1 cellular context compared by ENCODE assay signal in the genomic region with DNA sequence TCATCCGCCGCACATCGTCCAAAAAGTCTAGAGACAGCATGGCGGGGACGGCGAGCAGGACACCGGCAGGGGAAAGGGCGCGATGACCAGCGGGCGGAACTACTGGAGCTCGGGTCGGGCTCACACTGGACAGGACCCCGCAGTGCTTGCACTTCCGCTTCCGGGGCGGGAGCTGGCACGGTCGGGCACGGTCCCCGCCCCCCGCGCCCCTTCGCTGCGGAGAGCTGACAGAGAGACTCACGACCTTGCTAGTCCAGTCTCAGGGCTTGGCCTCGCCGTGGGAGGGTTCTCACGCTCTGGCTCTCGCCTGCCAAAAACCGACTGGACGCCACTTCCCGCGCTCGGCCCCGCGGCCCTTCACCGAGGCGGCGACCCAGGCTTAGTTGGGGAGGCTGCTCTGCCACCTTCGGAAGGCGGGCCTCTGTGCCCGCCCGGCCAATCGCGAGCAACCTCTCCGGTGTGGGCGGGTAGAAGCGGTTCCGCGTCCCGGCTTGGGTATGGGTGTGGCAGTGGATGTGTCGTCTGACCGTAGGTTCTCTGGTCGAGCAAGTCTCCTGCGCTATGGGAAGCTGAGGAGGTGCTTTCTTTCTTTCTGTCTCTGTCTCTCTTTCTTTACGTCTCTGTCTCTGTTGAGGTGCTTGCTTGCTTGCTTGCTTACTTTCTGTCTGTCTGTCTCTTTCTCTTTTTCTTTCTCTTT.
TF ChIP-seq lines count a peak whose summit lies in the region.

Gene SEC11A (minus strand): TSS at position 104 of the 697 bp plus-strand sequence. CDS start 64 bp downstream, at position 40.

TF ChIP-seq in GM12878, 131 proteins besides CTCF, POLR2A, EP300 and RAD21 (continued from another document):
- TF ChIP-seq, protein P1, sequence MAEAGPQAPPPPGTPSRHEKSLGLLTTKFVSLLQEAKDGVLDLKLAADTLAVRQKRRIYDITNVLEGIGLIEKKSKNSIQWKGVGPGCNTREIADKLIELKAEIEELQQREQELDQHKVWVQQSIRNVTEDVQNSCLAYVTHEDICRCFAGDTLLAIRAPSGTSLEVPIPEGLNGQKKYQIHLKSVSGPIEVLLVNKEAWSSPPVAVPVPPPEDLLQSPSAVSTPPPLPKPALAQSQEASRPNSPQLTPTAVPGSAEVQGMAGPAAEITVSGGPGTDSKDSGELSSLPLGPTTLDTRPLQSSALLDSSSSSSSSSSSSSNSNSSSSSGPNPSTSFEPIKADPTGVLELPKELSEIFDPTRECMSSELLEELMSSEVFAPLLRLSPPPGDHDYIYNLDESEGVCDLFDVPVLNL (IDR thresholded peaks at IDR 0.05; ENCODE audit: low read depth, low read length), result no peak
- no peak for TF ChIP-seq REST (IDR thresholded peaks at IDR 0.05; ENCODE audit: low read depth, low read length)
- TF ChIP-seq ZBTB4 (CRISPR knock-in tag; IDR thresholded peaks at IDR 0.05), result no peak
- TF ChIP-seq SUZ12 (IDR thresholded peaks at IDR 0.05; ENCODE audit: unreplicated experiment), result no peak
- peak; percentile 69 for TF ChIP-seq DPF2 (IDR thresholded peaks at IDR 0.05)
- TF ChIP-seq, protein P2, sequence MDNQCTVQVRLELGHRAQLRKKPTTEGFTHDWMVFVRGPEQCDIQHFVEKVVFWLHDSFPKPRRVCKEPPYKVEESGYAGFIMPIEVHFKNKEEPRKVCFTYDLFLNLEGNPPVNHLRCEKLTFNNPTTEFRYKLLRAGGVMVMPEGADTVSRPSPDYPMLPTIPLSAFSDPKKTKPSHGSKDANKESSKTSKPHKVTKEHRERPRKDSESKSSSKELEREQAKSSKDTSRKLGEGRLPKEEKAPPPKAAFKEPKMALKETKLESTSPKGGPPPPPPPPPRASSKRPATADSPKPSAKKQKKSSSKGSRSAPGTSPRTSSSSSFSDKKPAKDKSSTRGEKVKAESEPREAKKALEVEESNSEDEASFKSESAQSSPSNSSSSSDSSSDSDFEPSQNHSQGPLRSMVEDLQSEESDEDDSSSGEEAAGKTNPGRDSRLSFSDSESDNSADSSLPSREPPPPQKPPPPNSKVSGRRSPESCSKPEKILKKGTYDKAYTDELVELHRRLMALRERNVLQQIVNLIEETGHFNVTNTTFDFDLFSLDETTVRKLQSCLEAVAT (IDR thresholded peaks at IDR 0.05), result peak; percentile 75
- no peak for TF ChIP-seq STAT1 (conservative IDR thresholded peaks at IDR 0.05)
- TF ChIP-seq BCL11A (IDR thresholded peaks at IDR 0.05; ENCODE audit: low read depth, low read length), result peak; percentile 32; the same call in 1 of the 2 replicates
- 0 out of 2 replicates have a peak, but pooled peaks have one; percentile 9 for TF ChIP-seq TCF3 (IDR thresholded peaks at IDR 0.05; ENCODE audit: borderline replicate concordance, insufficient read depth, low read depth, low read length)
- peak; percentile 86 for TF ChIP-seq LARP7 (IDR thresholded peaks at IDR 0.05)
- peak; percentile 84 for TF ChIP-seq KLF5 (IDR thresholded peaks at IDR 0.05; ENCODE audit: partially characterized antibody)
- TF ChIP-seq HCFC1 (IDR thresholded peaks at IDR 0.05; ENCODE audit: low read length), result peak; percentile 81
- no peak for TF ChIP-seq SMC3 (IDR thresholded peaks at IDR 0.05; ENCODE audit: borderline replicate concordance, low read length)
- TF ChIP-seq FOS (IDR thresholded peaks at IDR 0.05; ENCODE audit: borderline replicate concordance, extremely low read depth, insufficient read length), result no peak
- peak; percentile 23; the same call in 1 of the 2 replicates for TF ChIP-seq ATF7 (IDR thresholded peaks at IDR 0.05; ENCODE audit: low read depth)
- TF ChIP-seq IRF4 (IDR thresholded peaks at IDR 0.05; ENCODE audit: low read depth, low read length), result 0 out of 2 replicates have a peak, but pooled peaks have one; percentile 47
